Comparison of ENCODE assay signal across 1 cellular context in the genomic region with DNA sequence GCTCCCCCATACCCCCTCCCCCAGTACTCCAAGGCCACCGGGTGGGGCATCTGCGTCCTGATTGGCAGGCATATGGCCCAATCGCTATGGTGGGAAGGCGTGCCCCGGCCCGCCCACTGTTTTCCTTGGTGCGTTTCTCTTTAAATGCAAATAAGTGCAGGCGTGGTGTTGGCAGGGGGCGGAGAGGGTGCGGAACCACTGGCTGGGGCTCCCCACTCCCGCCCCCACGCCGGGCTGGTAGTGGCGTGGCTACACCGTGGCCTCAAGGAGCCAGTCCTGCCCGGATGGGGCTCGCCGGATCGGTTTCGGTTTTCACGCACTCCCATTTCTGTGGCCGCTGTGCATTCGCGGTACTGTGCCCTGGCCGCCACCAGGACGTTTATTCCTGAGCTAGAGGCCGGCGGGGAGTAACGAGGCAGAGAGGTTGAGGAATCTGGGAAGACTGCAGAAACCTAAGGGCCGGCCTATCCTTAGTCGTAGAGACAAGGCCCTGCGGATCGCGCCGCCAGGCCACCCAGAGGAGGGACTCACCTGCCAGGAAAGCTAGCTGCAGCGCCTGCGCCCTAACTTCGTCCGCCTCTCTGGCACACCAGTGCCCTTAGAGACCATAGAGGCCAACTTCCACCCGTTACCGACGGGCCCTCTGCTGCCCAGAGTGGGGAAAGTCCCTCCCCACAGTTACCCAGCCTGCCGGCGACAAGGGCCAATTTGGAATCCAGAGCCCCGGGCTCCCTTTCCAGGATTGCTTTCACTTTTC.
TF ChIP-seq lines count a peak whose summit lies in the region.

No MANE protein-coding gene starts in this region.

TF ChIP-seq in K562, 482 proteins besides CTCF, POLR2A, EP300 and RAD21 (continued from another document):
- TF ChIP-seq EZH2 (IDR thresholded peaks at IDR 0.05; ENCODE audit: borderline replicate concordance, low read depth, low read length), result no peak
- TF ChIP-seq FOS (IDR thresholded peaks at IDR 0.05; ENCODE audit: extremely low read depth, insufficient read length), result peak; percentile 74
- peak; percentile 81 for TF ChIP-seq CXXC5 (CRISPR knock-in tag; IDR thresholded peaks at IDR 0.05)
- TF ChIP-seq TBP (optimal IDR thresholded peaks at IDR 0.05; ENCODE audit: low read depth, low read length), result peak; percentile 37
- peak; percentile 62 for TF ChIP-seq KDM5B (IDR thresholded peaks at IDR 0.05; ENCODE audit: insufficient replicate concordance, low read depth, low read length)
- TF ChIP-seq ZNF785 (CRISPR knock-in tag; IDR thresholded peaks at IDR 0.05), result no peak
- 0 out of 2 replicates have a peak, but pooled peaks have one; percentile 11 for TF ChIP-seq ZSCAN29 (IDR thresholded peaks at IDR 0.05)
- TF ChIP-seq, protein P1, sequence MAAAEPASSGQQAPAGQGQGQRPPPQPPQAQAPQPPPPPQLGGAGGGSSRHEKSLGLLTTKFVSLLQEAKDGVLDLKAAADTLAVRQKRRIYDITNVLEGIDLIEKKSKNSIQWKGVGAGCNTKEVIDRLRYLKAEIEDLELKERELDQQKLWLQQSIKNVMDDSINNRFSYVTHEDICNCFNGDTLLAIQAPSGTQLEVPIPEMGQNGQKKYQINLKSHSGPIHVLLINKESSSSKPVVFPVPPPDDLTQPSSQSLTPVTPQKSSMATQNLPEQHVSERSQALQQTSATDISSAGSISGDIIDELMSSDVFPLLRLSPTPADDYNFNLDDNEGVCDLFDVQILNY (CRISPR knock-in tag; IDR thresholded peaks at IDR 0.05), result no peak
- peak; percentile 64 for TF ChIP-seq SP2 (IDR thresholded peaks at IDR 0.05; ENCODE audit: extremely low read depth, low read depth, low read length, poor library complexity, severe bottlenecking)
- no peak for TF ChIP-seq STAT5B (CRISPR knock-in tag; IDR thresholded peaks at IDR 0.05)
- TF ChIP-seq, protein P2, sequence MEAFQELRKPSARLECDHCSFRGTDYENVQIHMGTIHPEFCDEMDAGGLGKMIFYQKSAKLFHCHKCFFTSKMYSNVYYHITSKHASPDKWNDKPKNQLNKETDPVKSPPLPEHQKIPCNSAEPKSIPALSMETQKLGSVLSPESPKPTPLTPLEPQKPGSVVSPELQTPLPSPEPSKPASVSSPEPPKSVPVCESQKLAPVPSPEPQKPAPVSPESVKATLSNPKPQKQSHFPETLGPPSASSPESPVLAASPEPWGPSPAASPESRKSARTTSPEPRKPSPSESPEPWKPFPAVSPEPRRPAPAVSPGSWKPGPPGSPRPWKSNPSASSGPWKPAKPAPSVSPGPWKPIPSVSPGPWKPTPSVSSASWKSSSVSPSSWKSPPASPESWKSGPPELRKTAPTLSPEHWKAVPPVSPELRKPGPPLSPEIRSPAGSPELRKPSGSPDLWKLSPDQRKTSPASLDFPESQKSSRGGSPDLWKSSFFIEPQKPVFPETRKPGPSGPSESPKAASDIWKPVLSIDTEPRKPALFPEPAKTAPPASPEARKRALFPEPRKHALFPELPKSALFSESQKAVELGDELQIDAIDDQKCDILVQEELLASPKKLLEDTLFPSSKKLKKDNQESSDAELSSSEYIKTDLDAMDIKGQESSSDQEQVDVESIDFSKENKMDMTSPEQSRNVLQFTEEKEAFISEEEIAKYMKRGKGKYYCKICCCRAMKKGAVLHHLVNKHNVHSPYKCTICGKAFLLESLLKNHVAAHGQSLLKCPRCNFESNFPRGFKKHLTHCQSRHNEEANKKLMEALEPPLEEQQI (IDR thresholded peaks at IDR 0.05), result no peak
- peak; percentile 67 for TF ChIP-seq EP400 (IDR thresholded peaks at IDR 0.05)
- no peak for TF ChIP-seq ZFPM2 (CRISPR knock-in tag; IDR thresholded peaks at IDR 0.05)
- TF ChIP-seq, protein P3, sequence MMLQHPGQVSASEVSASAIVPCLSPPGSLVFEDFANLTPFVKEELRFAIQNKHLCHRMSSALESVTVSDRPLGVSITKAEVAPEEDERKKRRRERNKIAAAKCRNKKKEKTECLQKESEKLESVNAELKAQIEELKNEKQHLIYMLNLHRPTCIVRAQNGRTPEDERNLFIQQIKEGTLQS (IDR thresholded peaks at IDR 0.05), result no peak
- TF ChIP-seq, protein P3 (CRISPR knock-in tag; conservative IDR thresholded peaks at IDR 0.05), result no peak
- no peak for TF ChIP-seq EWSR1 (IDR thresholded peaks at IDR 0.05; ENCODE audit: borderline replicate concordance, low read depth, partially characterized antibody)
- no peak for TF ChIP-seq KLF1 (tag; IDR thresholded peaks at IDR 0.05)
- no peak for TF ChIP-seq BDP1 (IDR thresholded peaks at IDR 0.05; ENCODE audit: insufficient read depth, insufficient read length)
- no peak for TF ChIP-seq ZNF57 (CRISPR knock-in tag; IDR thresholded peaks at IDR 0.05)
- peak; percentile 57; the same call in 1 of the 2 replicates for TF ChIP-seq SUPT5H (IDR thresholded peaks at IDR 0.05)
- TF ChIP-seq, protein P4, sequence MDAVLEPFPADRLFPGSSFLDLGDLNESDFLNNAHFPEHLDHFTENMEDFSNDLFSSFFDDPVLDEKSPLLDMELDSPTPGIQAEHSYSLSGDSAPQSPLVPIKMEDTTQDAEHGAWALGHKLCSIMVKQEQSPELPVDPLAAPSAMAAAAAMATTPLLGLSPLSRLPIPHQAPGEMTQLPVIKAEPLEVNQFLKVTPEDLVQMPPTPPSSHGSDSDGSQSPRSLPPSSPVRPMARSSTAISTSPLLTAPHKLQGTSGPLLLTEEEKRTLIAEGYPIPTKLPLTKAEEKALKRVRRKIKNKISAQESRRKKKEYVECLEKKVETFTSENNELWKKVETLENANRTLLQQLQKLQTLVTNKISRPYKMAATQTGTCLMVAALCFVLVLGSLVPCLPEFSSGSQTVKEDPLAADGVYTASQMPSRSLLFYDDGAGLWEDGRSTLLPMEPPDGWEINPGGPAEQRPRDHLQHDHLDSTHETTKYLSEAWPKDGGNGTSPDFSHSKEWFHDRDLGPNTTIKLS (IDR thresholded peaks at IDR 0.05; ENCODE audit: borderline replicate concordance, low read depth), result peak; percentile 49; the same call in 1 of the 2 replicates
- TF ChIP-seq SMAD1 (IDR thresholded peaks at IDR 0.05; ENCODE audit: low read depth, low read length, partially characterized antibody), result no peak
- no peak for TF ChIP-seq TAF9B (IDR thresholded peaks at IDR 0.05; ENCODE audit: partially characterized antibody)
- TF ChIP-seq HEY1 (CRISPR knock-in tag; IDR thresholded peaks at IDR 0.05; ENCODE audit: borderline replicate concordance), result no peak
- TF ChIP-seq SP1 (CRISPR knock-in tag; IDR thresholded peaks at IDR 0.05), result peak; percentile 71
- TF ChIP-seq FOXK2 (conservative IDR thresholded peaks at IDR 0.05 in 1 of 2, IDR thresholded peaks at IDR 0.05 in 1 of 2; ENCODE audit: low read depth in 2 of 2), result no peak
- no peak for TF ChIP-seq SIN3A (IDR thresholded peaks at IDR 0.05; ENCODE audit: borderline replicate concordance in 2 of 2, control insufficient read depth in 1 of 2, low read depth in 2 of 2, low read length in 2 of 2)
- no peak for TF ChIP-seq MAFG (tag; conservative IDR thresholded peaks at IDR 0.05)
- no peak for TF ChIP-seq HNRNPUL1 (IDR thresholded peaks at IDR 0.05; ENCODE audit: low read length)
- no peak for TF ChIP-seq ZNF507 (tag; conservative IDR thresholded peaks at IDR 0.05)
- peak; percentile 79 for TF ChIP-seq EGR1 (conservative IDR thresholded peaks at IDR 0.05)
- TF ChIP-seq MCM5 (IDR thresholded peaks at IDR 0.05; ENCODE audit: low read depth), result no peak
- TF ChIP-seq, protein P5, sequence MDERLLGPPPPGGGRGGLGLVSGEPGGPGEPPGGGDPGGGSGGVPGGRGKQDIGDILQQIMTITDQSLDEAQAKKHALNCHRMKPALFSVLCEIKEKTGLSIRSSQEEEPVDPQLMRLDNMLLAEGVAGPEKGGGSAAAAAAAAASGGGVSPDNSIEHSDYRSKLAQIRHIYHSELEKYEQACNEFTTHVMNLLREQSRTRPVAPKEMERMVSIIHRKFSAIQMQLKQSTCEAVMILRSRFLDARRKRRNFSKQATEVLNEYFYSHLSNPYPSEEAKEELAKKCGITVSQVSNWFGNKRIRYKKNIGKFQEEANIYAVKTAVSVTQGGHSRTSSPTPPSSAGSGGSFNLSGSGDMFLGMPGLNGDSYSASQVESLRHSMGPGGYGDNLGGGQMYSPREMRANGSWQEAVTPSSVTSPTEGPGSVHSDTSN (CRISPR knock-in tag; IDR thresholded peaks at IDR 0.05; ENCODE audit: low read depth), result peak; percentile 79
- TF ChIP-seq, protein P5 (tag; conservative IDR thresholded peaks at IDR 0.05; ENCODE audit: low read depth), result peak; percentile 92
